22 cellular contexts compared by ENCODE assay signal in the genomic region with DNA sequence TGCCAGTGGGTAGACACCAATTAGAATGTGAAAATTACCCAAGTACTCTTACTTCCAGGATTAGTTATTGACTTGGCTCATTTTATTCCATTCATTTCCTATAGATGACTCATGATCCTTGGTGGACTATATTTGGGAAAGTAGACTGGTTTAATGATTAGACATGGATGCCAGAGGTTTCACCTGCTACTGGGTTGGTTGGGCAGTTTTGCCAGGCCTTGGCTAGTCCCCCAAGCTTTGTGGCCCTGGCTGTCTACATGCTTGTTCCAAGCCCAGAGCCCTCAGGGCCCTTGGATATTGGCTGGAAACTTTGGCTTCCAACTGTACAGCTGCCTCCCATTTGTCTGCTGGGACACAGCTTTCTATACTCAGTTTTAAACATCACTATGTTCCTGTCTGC.
A peak's percentile ranks its signal among the peaks of the same experiment; 100 is the strongest.
DNase-seq lines count a peak whose midpoint lies in the region; ATAC-seq and TF ChIP-seq lines count a peak whose summit lies in the region.
"Had no signal": no experiment of that assay in that cellular context is flagged by ENCODE, and none has a peak within 500 bp of the region (broad histone marks: within the 10 kb centered on the region; RNA-seq: fewer than 3 reads in every experiment).

No MANE protein-coding gene starts in this region.

- H3K9me3 ChIP-seq in osteoblast (ENCODE audit: low read depth, low read length) = peaks cover 7% of the 10 kb centered on the region

- TF ChIP-seq CTCF in osteoblast (IDR thresholded peaks at IDR 0.05; ENCODE audit: extremely low read depth, low read depth, low read length) = no peak

- no peaks in the 10 kb centered on the region for H3K79me2 ChIP-seq in osteoblast (ENCODE audit: insufficient read depth, low read length)

- H3K4me3 ChIP-seq in osteoblast (ENCODE audit: insufficient read depth, low read length) = no peak overlapping the region
- H3K4me3 ChIP-seq: MG63, SK-N-MC had no signal

- no peak overlapping the region for H2AFZ ChIP-seq in osteoblast (ENCODE audit: low read length)

- no peak overlapping the region for H3K27ac ChIP-seq in osteoblast (ENCODE audit: low read depth, low read length)
- H3K27ac ChIP-seq: BLaER1 treated with 17β-estradiol and CSF1 and Interleukin-3, amounts not matched to agents 10 nM and 100 nM; RWPE1; SK-N-MC had no signal

- peak; percentile 43 for DNase-seq in Caki2 (ENCODE audit: low read depth)
- peak; percentile 68 for DNase-seq in RPMI7951 (ENCODE audit: low read depth)
- peak; percentile 54 for DNase-seq in glomerular visceral epithelial cell (ENCODE audit: extremely low spot score)
- peak; percentile 87 for DNase-seq in osteoblast (ENCODE audit: insufficient read length, low spot score, missing footprints)
- DNase-seq in COLO668 (lab: John Stamatoyannopoulos, UW; ENCODE audit: unreplicated experiment) = no peak
- DNase-seq: AML-193; CD4-positive, alpha-beta T cell; COR-L47; DMS 273 treated with DMSO at 0.1 percent for 48 hours; DMS79 treated with DMSO at 0.1 percent for 48 hours; KBM-7; MG63; NCI-H2029; NCI-H510A; NCI-H69; SHP77 treated with DMSO at 0.1 percent for 48 hours had no signal

- in situ Hi-C loops in Caki2 (cut with HindIII; ENCODE audit: low pct_unique_long_range_greater_than_20kb, low sequenced_read_pairs) = no loop called here

- H3K36me3 ChIP-seq in osteoblast (ENCODE audit: insufficient read depth, low read length) = peaks cover 30% of the 10 kb centered on the region

- ATAC-seq in HG03469 (IDR thresholded peaks at IDR 0.05; ENCODE audit: unreplicated experiment) = no peak
- no peak for ATAC-seq in GM21825 (IDR thresholded peaks at IDR 0.05; ENCODE audit: unreplicated experiment)
- ATAC-seq in esophagus mucosa = no peak

- no peaks in the 10 kb centered on the region for H3K4me1 ChIP-seq in osteoblast (ENCODE audit: insufficient read depth, low read length)

- H3K27me3 ChIP-seq in osteoblast (ENCODE audit: insufficient read depth, low read length) = no peaks in the 10 kb centered on the region
- H3K27me3 ChIP-seq: BLaER1 treated with 17β-estradiol and CSF1 and Interleukin-3, amounts not matched to agents 10 nM and 100 nM; MG63 had no signal

- H4K20me1 ChIP-seq in osteoblast (ENCODE audit: insufficient read depth, low read length) = no peaks in the 10 kb centered on the region
- H4K20me1 ChIP-seq: BLaER1 treated with 17β-estradiol and CSF1 and Interleukin-3, amounts not matched to agents 10 nM and 100 nM had no signal

- H3K4me2 ChIP-seq in osteoblast (ENCODE audit: insufficient read depth, low read length) = no peak overlapping the region
- H3K4me2 ChIP-seq: BLaER1 treated with 17β-estradiol and CSF1 and Interleukin-3, amounts not matched to agents 10 nM and 100 nM had no signal
